Comparison of ENCODE assay signal across 28 cellular contexts in genomic region chr22:20978419-20978818, GRCh38. TPM values are rescaled to one million over a fixed set of nuclear protein-coding genes. Genes with fewer than 3 reads are reported as not detected.
"Had no signal": no experiment of that assay in that cellular context is flagged by ENCODE, and none has a peak within 500 bp of the region (broad histone marks: within the 10 kb centered on the region; RNA-seq: fewer than 3 reads in every experiment).

No MANE protein-coding gene starts in this region.

- H3K27me3 ChIP-seq: adrenal gland, body of pancreas, esophagus muscularis mucosa, foreskin keratinocyte, gastrocnemius medialis, heart right ventricle had no signal

- DNase-seq: activated CD4-positive, alpha-beta memory T cell treated with anti-CD3 and anti-CD28 coated beads for 36 hours; activated CD4-positive, alpha-beta T cell treated with anti-CD3 and anti-CD28 coated beads for 36 hours; activated CD4-positive, alpha-beta T cell treated with anti-CD3 and anti-CD28 coated beads, Interleukin-2, amount 10 ng/mL, durations not matched to agents 24 days and 14 days; activated CD4-positive, CD25-positive, alpha-beta regulatory T cell; activated CD4-positive, CD25-positive, alpha-beta regulatory T cell treated with anti-CD3 and anti-CD28 coated beads, Interleukin-2, amount 50 U/mL, for 72 hours; activated CD8-positive, alpha-beta memory T cell treated with anti-CD3 and anti-CD28 coated beads, Interleukin-2, amount 10 ng/mL, durations not matched to agents 7 days and 5 days; activated CD8-positive, alpha-beta memory T cell treated with anti-CD3 and anti-CD28 coated beads, Interleukin-2, amount 50 U/mL, for 4 hours; activated CD8-positive, alpha-beta T cell treated with anti-CD3 and anti-CD28 coated beads, Interleukin-2, amount 10 ng/mL, durations not matched to agents 7 days and 5 days; activated effector memory CD4-positive, alpha-beta T cell treated with anti-CD3 and anti-CD28 coated beads, Interleukin-2, amount 50 U/mL, for 16 hours; activated naive CD4-positive, alpha-beta T cell treated with anti-CD3 and anti-CD28 coated beads for 36 hours; activated naive CD8-positive, alpha-beta T cell treated with anti-CD3 and anti-CD28 coated beads for 36 hours; activated naive CD8-positive, alpha-beta T cell treated with anti-CD3 and anti-CD28 coated beads, Interleukin-2, amount 50 U/mL, for 24 hours; activated T-cell treated with anti-CD3 and anti-CD28 coated beads, Interleukin-2, amount 50 U/mL, for 1 hour; adrenal gland; body of pancreas; cortex of kidney; dermis blood vessel endothelial cell; effector CD4-positive, alpha-beta T cell; effector memory CD8-positive, alpha-beta T cell; erythroblast; foreskin keratinocyte; gastrocnemius medialis; heart right ventricle; T-helper 2 cell had no signal

- FAIRE-seq: colon had no signal

- H3K4me1 ChIP-seq: foreskin keratinocyte had no signal

- H3K27ac ChIP-seq: body of pancreas, gastrocnemius medialis, heart right ventricle had no signal

- H3K36me3 ChIP-seq: adrenal gland, esophagus muscularis mucosa, gastrocnemius medialis had no signal

- H3K4me3 ChIP-seq: adrenal gland, body of pancreas had no signal

- ATAC-seq: activated CD8-positive, alpha-beta memory T cell treated with anti-CD3 and anti-CD28 coated beads, Interleukin-2, amount 10 ng/mL, durations not matched to agents 7 days and 5 days; body of pancreas; gastrocnemius medialis had no signal

- H3K9me3 ChIP-seq: body of pancreas, gastrocnemius medialis had no signal

RNA-seq across cellular contexts. Expression of gene AIFM3, which starts 11.4 kb away (rescaled TPM):
- total RNA-seq: activated CD4-positive, alpha-beta memory T cell treated with anti-CD3 and anti-CD28 coated beads for 36 hours had no signal

RNA-seq across cellular contexts. Expression of gene P2RX6, which starts 36.5 kb away (rescaled TPM):
- total RNA-seq: activated CD4-positive, alpha-beta memory T cell treated with anti-CD3 and anti-CD28 coated beads for 36 hours; activated CD4-positive, alpha-beta T cell treated with anti-CD3 and anti-CD28 coated beads, Interleukin-2, amount 10 ng/mL, durations not matched to agents 24 days and 14 days; body of pancreas had no signal

RNA-seq across cellular contexts. Expression of gene SLC7A4, which starts 53.9 kb away (rescaled TPM):
- total RNA-seq: activated CD4-positive, alpha-beta memory T cell treated with anti-CD3 and anti-CD28 coated beads for 36 hours; activated CD4-positive, alpha-beta T cell treated with anti-CD3 and anti-CD28 coated beads for 36 hours; activated CD4-positive, alpha-beta T cell treated with anti-CD3 and anti-CD28 coated beads, Interleukin-2, amount 10 ng/mL, durations not matched to agents 24 days and 14 days; activated naive CD4-positive, alpha-beta T cell treated with anti-CD3 and anti-CD28 coated beads for 36 hours; activated T-helper 1 cell treated with anti-CD3 and anti-CD28 coated beads, Interleukin-12 subunit alpha, Interleukin-12 subunit beta, Interleukin-2, Interleukin-4 antibody, amounts not matched to agents 30 ng/mL and 10 ng/mL and 1 ng/mL, durations not matched to agents 14 hours and 24 hours and 36 hours; dermis blood vessel endothelial cell; gastrocnemius medialis had no signal
- polyA plus RNA-seq: aorta had no signal
